8 cellular contexts compared by ENCODE assay signal in the genomic region with DNA sequence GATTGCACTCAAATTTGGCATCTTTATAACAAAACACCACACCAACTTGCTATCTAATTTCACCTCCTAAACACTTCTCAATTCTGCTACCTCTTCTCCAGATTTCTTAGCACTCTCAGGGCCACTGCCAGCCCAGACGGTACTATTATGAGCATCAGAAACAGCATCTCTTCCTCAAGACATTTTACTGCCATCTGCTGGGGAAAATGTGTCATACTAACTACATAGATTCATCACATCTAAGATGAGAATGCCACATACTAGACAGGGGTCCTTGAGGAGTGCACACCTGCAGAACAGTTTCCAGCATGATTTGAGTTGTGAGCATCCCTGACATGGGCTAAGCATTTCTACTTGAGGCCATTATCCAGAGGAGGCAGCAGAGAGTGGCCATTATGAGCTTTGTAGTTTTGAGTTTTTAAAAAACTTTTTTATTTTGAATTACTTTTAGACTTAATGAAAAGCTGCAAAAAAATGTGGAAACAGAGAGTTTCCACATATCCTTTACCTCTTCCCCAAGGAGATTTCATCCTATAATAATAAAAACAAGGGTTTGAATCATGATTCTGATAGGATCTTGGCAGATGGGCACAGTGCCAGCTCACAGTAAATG. TPM values are rescaled to one million over a fixed set of nuclear protein-coding genes. Genes with fewer than 3 reads are reported as not detected.
A peak's percentile ranks its signal among the peaks of the same experiment; 100 is the strongest.
DNase-seq lines count a peak whose midpoint lies in the region; ATAC-seq and TF ChIP-seq lines count a peak whose summit lies in the region.

No MANE protein-coding gene starts in this region.

- H3K27me3 ChIP-seq in CD4-positive, alpha-beta T cell (ENCODE audit: control insufficient read depth, insufficient read depth, low read length) = no peaks in the 10 kb centered on the region

- peak in 2 of 10 experiments; percentile 1 to 2 for DNase-seq in CD4-positive, alpha-beta T cell
- DNase-seq in NCI-H146 (lab: John Stamatoyannopoulos, UW) = peak; percentile 57
- DNase-seq in SW480 (ENCODE audit: low spot score) = peak; percentile 42
- DNase-seq in natural killer cell = no peak
- no peak for DNase-seq in activated effector memory CD4-positive, alpha-beta T cell treated with anti-CD3 and anti-CD28 coated beads, Interleukin-2, amount 50 U/mL, for 16 hours

- no peak overlapping the region for H3K27ac Mint-ChIP-seq in CD4-positive, alpha-beta T cell
- H3K27ac Mint-ChIP-seq in natural killer cell = no peak overlapping the region

- H3K27me3 Mint-ChIP-seq in CD4-positive, alpha-beta T cell = no peaks in the 10 kb centered on the region
- H3K27me3 Mint-ChIP-seq in natural killer cell (ENCODE audit: low read depth in 2 of 2) = peaks cover 0 to 9% of the 10 kb centered on the region in 2 donors

- CTCF ChIA-PET in CD4-positive, alpha-beta T cell (lab: Charles Lee) = interaction anchor here (1.1 kb wide), 1 partner anchor 15 kb away, joined by 3 read pairs; no protein-coding TSS in a partner anchor

- peaks cover 22% of the 10 kb centered on the region for H3K4me1 Mint-ChIP-seq in CD4-positive, alpha-beta T cell (ENCODE audit: low read depth)
- peaks cover 13 to 15% of the 10 kb centered on the region in 2 donors for H3K4me1 Mint-ChIP-seq in natural killer cell

- no peak overlapping the region for H3K4me3 Mint-ChIP-seq in CD4-positive, alpha-beta T cell
- H3K4me3 Mint-ChIP-seq in natural killer cell = no peak overlapping the region

- no peaks in the 10 kb centered on the region for H3K9me3 Mint-ChIP-seq in CD4-positive, alpha-beta T cell
- H3K9me3 Mint-ChIP-seq in natural killer cell = no peaks in the 10 kb centered on the region

- no peak overlapping the region for H3K27ac ChIP-seq in CD4-positive, alpha-beta T cell (ENCODE audit: low read depth, low read length)

- no peaks in the 10 kb centered on the region for H3K9me3 ChIP-seq in CD4-positive, alpha-beta T cell (ENCODE audit: control insufficient read depth, low read length)

- POLR2A ChIA-PET in CD4-positive, alpha-beta T cell (lab: Charles Lee) = interaction anchor here (0.6 kb wide), 1 partner anchor 15 kb away, joined by 3 read pairs; no protein-coding TSS in a partner anchor

- no peaks in the 10 kb centered on the region for H3K36me3 Mint-ChIP-seq in CD4-positive, alpha-beta T cell (ENCODE audit: low read depth)
- no peaks in the 10 kb centered on the region for H3K36me3 Mint-ChIP-seq in natural killer cell

- TF ChIP-seq CTCF in CD4-positive, alpha-beta T cell (IDR thresholded peaks at IDR 0.05) = peak; percentile 76
- peak; percentile 74 for TF ChIP-seq CTCF in natural killer cell (IDR thresholded peaks at IDR 0.05)

- ATAC-seq in CD4-positive, alpha-beta T cell (ENCODE audit: poor library complexity) = peak; percentile 89
- ATAC-seq in GM18519 (IDR thresholded peaks at IDR 0.05; ENCODE audit: low FRiP score, unreplicated experiment) (peak; percentile 79), HG02970 (IDR thresholded peaks at IDR 0.05; ENCODE audit: low FRiP score, unreplicated experiment) (peak; percentile 69), esophagus mucosa (peak; percentile 77), natural killer cell (peak; percentile 73 to 86 (median 75))

- intact Hi-C loops in CD4-positive, alpha-beta T cell (cut with DNase I, micrococcal nuclease) = loop anchor here (2.0 to 10.0 kb wide), 6 partner anchors 417 to 1799 kb away; no protein-coding TSS in a partner anchor
- intact Hi-C loops in natural killer cell (cut with micrococcal nuclease) = loop anchor here (2.0 kb wide), 1 partner anchor 425 kb away; no protein-coding TSS in a partner anchor

RNA-seq across cellular contexts. Expression of a gene that starts 15.1 kb away (rescaled TPM):
- 1 to 10 TPM; 5.4 TPM for total RNA-seq in CD4-positive, alpha-beta T cell
- total RNA-seq in esophagus mucosa (20.1 TPM), natural killer cell (1 to 10 TPM; 1.3 to 3.6 (median 1.7) TPM)

Comparison
In these comparisons a context has a peak if more than half of its experiments do, and no peak if none do; other contexts are left out.
1. DNase-seq: peak in NCI-H146 (single experiment) and SW480 (single experiment); none in natural killer cell (single experiment) and activated effector memory CD4-positive, alpha-beta T cell treated with anti-CD3 and anti-CD28 coated beads, Interleukin-2, amount 50 U/mL, for 16 hours (single experiment).
2. Peak in every context shown above with its lines, with median percentiles within 50 percentile points of each other: ATAC-seq.